Comparison of ENCODE assay signal across 1 cellular context in the genomic region with DNA sequence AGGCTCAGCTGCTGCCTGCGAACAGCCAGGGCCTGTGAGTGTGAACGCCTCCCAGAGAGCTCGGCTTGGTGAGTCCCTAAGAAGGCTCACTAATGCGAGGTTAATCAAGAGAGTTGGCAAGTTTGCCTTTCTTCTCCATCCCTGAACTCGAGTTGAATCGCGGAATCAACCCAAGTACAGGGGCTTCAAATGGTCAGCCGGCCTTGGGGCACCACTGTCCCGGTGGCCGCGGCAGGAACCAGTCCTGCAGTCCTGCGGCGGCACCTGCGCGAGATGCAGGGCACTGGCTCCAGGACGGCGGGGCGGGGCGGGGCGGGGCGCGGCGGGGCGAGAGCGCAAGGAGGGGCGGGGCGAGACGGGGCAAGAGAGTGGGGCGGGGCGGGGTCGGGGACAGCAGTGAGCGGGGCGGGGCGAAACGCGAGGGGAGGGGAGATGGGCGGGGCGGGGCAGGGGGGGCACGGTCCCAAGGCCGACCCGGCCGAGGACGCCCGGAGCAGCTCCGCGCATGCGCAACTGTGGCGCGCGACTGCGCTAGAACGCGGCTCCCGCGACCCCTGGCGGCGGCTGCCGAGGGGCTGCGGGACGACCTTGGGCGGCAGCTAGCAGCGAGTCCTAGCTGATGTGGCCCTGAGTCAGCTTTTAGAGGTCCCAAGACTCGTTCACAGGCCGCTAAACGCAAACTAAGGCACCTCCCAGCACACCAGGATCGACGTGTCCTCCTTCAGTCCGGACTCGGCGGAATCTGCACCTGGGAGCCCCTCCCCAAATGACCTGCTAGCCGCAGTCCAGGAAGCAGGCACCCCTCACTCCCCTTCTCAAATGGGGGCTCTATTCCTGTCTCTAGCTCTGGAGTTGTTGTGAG.
TF ChIP-seq lines count a peak whose summit lies in the region.

No MANE protein-coding gene starts in this region.

TF ChIP-seq in HepG2, 621 proteins besides CTCF, POLR2A, EP300 and RAD21 (continued from another document and continues in another):
- TF ChIP-seq, protein P1, sequence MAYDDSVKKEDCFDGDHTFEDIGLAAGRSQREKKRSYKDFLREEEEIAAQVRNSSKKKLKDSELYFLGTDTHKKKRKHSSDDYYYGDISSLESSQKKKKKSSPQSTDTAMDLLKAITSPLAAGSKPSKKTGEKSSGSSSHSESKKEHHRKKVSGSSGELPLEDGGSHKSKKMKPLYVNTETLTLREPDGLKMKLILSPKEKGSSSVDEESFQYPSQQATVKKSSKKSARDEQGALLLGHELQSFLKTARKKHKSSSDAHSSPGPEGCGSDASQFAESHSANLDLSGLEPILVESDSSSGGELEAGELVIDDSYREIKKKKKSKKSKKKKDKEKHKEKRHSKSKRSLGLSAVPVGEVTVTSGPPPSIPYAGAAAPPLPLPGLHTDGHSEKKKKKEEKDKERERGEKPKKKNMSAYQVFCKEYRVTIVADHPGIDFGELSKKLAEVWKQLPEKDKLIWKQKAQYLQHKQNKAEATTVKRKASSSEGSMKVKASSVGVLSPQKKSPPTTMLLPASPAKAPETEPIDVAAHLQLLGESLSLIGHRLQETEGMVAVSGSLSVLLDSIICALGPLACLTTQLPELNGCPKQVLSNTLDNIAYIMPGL (CRISPR knock-in tag; IDR thresholded peaks at IDR 0.05; ENCODE audit: borderline replicate concordance in 1 of 2, low read depth in 1 of 2), result peak; percentile 83 to 87
- TF ChIP-seq ZNF674 (CRISPR knock-in tag; IDR thresholded peaks at IDR 0.05; ENCODE audit: low read depth), result no peak
- no peak for TF ChIP-seq CEBPG (CRISPR knock-in tag; IDR thresholded peaks at IDR 0.05)
- no peak for TF ChIP-seq RORA (CRISPR knock-in tag; IDR thresholded peaks at IDR 0.05)
- TF ChIP-seq AGO1 (IDR thresholded peaks at IDR 0.05; ENCODE audit: low read depth, low read length, poor library complexity, severe bottlenecking), result peak; percentile 38
- TF ChIP-seq, protein P2, sequence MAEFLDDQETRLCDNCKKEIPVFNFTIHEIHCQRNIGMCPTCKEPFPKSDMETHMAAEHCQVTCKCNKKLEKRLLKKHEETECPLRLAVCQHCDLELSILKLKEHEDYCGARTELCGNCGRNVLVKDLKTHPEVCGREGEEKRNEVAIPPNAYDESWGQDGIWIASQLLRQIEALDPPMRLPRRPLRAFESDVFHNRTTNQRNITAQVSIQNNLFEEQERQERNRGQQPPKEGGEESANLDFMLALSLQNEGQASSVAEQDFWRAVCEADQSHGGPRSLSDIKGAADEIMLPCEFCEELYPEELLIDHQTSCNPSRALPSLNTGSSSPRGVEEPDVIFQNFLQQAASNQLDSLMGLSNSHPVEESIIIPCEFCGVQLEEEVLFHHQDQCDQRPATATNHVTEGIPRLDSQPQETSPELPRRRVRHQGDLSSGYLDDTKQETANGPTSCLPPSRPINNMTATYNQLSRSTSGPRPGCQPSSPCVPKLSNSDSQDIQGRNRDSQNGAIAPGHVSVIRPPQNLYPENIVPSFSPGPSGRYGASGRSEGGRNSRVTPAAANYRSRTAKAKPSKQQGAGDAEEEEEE (CRISPR knock-in tag; IDR thresholded peaks at IDR 0.05; ENCODE audit: borderline replicate concordance), result no peak
- no peak for TF ChIP-seq GZF1 (CRISPR knock-in tag; IDR thresholded peaks at IDR 0.05)
- TF ChIP-seq SRY (CRISPR knock-in tag; IDR thresholded peaks at IDR 0.05), result no peak
- no peak for TF ChIP-seq CCAR2 (optimal IDR thresholded peaks at IDR 0.05; ENCODE audit: low read depth, low read length)
- TF ChIP-seq ZKSCAN5 (CRISPR knock-in tag; IDR thresholded peaks at IDR 0.05), result no peak
- TF ChIP-seq, protein P3, sequence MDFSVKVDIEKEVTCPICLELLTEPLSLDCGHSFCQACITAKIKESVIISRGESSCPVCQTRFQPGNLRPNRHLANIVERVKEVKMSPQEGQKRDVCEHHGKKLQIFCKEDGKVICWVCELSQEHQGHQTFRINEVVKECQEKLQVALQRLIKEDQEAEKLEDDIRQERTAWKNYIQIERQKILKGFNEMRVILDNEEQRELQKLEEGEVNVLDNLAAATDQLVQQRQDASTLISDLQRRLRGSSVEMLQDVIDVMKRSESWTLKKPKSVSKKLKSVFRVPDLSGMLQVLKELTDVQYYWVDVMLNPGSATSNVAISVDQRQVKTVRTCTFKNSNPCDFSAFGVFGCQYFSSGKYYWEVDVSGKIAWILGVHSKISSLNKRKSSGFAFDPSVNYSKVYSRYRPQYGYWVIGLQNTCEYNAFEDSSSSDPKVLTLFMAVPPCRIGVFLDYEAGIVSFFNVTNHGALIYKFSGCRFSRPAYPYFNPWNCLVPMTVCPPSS (IDR thresholded peaks at IDR 0.05), result no peak
- TF ChIP-seq MAZ (IDR thresholded peaks at IDR 0.05; ENCODE audit: borderline replicate concordance, low read depth, low read length), result peak; percentile 45; the same call in 1 of the 2 replicates
- peak; percentile 70 for TF ChIP-seq MAZ (CRISPR knock-in tag; IDR thresholded peaks at IDR 0.05; ENCODE audit: low read depth)
- TF ChIP-seq, protein P4, sequence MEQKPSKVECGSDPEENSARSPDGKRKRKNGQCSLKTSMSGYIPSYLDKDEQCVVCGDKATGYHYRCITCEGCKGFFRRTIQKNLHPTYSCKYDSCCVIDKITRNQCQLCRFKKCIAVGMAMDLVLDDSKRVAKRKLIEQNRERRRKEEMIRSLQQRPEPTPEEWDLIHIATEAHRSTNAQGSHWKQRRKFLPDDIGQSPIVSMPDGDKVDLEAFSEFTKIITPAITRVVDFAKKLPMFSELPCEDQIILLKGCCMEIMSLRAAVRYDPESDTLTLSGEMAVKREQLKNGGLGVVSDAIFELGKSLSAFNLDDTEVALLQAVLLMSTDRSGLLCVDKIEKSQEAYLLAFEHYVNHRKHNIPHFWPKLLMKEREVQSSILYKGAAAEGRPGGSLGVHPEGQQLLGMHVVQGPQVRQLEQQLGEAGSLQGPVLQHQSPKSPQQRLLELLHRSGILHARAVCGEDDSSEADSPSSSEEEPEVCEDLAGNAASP (CRISPR knock-in tag; IDR thresholded peaks at IDR 0.05; ENCODE audit: borderline replicate concordance), result no peak
- TF ChIP-seq ZNF709 (CRISPR knock-in tag; IDR thresholded peaks at IDR 0.05), result no peak
- TF ChIP-seq ASH2L (IDR thresholded peaks at IDR 0.05; ENCODE audit: insufficient read length, low read depth, low read length), result peak; percentile 6
- peak; percentile 59; the same call in 1 of the 2 replicates for TF ChIP-seq ZSCAN25 (CRISPR knock-in tag; IDR thresholded peaks at IDR 0.05)
- no peak for TF ChIP-seq PCBP2 (optimal IDR thresholded peaks at IDR 0.05; ENCODE audit: low read depth, low read length, poor library complexity, severe bottlenecking)
- TF ChIP-seq FLYWCH1 (CRISPR knock-in tag; IDR thresholded peaks at IDR 0.05), result no peak
- TF ChIP-seq FOXO1 (CRISPR knock-in tag; IDR thresholded peaks at IDR 0.05), result peak; percentile 64
- TF ChIP-seq, protein P5, sequence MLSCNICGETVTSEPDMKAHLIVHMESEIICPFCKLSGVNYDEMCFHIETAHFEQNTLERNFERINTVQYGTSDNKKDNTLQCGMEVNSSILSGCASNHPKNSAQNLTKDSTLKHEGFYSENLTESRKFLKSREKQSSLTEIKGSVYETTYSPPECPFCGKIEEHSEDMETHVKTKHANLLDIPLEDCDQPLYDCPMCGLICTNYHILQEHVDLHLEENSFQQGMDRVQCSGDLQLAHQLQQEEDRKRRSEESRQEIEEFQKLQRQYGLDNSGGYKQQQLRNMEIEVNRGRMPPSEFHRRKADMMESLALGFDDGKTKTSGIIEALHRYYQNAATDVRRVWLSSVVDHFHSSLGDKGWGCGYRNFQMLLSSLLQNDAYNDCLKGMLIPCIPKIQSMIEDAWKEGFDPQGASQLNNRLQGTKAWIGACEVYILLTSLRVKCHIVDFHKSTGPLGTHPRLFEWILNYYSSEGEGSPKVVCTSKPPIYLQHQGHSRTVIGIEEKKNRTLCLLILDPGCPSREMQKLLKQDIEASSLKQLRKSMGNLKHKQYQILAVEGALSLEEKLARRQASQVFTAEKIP (CRISPR knock-in tag; IDR thresholded peaks at IDR 0.05; ENCODE audit: borderline replicate concordance), result no peak
- no peak for TF ChIP-seq EED (CRISPR knock-in tag; IDR thresholded peaks at IDR 0.05)
- TF ChIP-seq, protein P6, sequence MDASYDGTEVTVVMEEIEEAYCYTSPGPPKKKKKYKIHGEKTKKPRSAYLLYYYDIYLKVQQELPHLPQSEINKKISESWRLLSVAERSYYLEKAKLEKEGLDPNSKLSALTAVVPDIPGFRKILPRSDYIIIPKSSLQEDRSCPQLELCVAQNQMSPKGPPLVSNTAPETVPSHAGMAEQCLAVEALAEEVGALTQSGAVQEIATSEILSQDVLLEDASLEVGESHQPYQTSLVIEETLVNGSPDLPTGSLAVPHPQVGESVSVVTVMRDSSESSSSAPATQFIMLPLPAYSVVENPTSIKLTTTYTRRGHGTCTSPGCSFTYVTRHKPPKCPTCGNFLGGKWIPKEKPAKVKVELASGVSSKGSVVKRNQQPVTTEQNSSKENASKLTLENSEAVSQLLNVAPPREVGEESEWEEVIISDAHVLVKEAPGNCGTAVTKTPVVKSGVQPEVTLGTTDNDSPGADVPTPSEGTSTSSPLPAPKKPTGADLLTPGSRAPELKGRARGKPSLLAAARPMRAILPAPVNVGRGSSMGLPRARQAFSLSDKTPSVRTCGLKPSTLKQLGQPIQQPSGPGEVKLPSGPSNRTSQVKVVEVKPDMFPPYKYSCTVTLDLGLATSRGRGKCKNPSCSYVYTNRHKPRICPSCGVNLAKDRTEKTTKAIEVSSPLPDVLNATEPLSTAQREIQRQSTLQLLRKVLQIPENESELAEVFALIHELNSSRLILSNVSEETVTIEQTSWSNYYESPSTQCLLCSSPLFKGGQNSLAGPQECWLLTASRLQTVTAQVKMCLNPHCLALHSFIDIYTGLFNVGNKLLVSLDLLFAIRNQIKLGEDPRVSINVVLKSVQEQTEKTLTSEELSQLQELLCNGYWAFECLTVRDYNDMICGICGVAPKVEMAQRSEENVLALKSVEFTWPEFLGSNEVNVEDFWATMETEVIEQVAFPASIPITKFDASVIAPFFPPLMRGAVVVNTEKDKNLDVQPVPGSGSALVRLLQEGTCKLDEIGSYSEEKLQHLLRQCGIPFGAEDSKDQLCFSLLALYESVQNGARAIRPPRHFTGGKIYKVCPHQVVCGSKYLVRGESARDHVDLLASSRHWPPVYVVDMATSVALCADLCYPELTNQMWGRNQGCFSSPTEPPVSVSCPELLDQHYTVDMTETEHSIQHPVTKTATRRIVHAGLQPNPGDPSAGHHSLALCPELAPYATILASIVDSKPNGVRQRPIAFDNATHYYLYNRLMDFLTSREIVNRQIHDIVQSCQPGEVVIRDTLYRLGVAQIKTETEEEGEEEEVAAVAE (CRISPR knock-in tag; IDR thresholded peaks at IDR 0.05; ENCODE audit: borderline replicate concordance), result no peak
- TF ChIP-seq REL (CRISPR knock-in tag; conservative IDR thresholded peaks at IDR 0.05), result no peak
- TF ChIP-seq, protein P7, sequence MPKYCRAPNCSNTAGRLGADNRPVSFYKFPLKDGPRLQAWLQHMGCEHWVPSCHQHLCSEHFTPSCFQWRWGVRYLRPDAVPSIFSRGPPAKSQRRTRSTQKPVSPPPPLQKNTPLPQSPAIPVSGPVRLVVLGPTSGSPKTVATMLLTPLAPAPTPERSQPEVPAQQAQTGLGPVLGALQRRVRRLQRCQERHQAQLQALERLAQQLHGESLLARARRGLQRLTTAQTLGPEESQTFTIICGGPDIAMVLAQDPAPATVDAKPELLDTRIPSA (CRISPR knock-in tag; IDR thresholded peaks at IDR 0.05; ENCODE audit: borderline replicate concordance), result no peak
- TF ChIP-seq, protein P8, sequence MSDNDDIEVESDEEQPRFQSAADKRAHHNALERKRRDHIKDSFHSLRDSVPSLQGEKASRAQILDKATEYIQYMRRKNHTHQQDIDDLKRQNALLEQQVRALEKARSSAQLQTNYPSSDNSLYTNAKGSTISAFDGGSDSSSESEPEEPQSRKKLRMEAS (IDR thresholded peaks at IDR 0.05), result no peak
- TF ChIP-seq ZBTB38 (CRISPR knock-in tag; IDR thresholded peaks at IDR 0.05), result no peak
- TF ChIP-seq, protein P9, sequence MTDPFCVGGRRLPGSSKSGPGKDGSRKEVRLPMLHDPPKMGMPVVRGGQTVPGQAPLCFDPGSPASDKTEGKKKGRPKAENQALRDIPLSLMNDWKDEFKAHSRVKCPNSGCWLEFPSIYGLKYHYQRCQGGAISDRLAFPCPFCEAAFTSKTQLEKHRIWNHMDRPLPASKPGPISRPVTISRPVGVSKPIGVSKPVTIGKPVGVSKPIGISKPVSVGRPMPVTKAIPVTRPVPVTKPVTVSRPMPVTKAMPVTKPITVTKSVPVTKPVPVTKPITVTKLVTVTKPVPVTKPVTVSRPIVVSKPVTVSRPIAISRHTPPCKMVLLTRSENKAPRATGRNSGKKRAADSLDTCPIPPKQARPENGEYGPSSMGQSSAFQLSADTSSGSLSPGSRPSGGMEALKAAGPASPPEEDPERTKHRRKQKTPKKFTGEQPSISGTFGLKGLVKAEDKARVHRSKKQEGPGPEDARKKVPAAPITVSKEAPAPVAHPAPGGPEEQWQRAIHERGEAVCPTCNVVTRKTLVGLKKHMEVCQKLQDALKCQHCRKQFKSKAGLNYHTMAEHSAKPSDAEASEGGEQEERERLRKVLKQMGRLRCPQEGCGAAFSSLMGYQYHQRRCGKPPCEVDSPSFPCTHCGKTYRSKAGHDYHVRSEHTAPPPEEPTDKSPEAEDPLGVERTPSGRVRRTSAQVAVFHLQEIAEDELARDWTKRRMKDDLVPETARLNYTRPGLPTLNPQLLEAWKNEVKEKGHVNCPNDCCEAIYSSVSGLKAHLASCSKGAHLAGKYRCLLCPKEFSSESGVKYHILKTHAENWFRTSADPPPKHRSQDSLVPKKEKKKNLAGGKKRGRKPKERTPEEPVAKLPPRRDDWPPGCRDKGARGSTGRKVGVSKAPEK (CRISPR knock-in tag; IDR thresholded peaks at IDR 0.05; ENCODE audit: borderline replicate concordance), result no peak
- no peak for TF ChIP-seq ZNF567 (CRISPR knock-in tag; IDR thresholded peaks at IDR 0.05; ENCODE audit: borderline replicate concordance)
- TF ChIP-seq TARDBP (CRISPR knock-in tag; IDR thresholded peaks at IDR 0.05), result no peak
- no peak for TF ChIP-seq PPARG (CRISPR knock-in tag; conservative IDR thresholded peaks at IDR 0.05)
- no peak for TF ChIP-seq DNMT1 (CRISPR knock-in tag; IDR thresholded peaks at IDR 0.05)
- no peak for TF ChIP-seq SETDB1 (CRISPR knock-in tag; IDR thresholded peaks at IDR 0.05; ENCODE audit: borderline replicate concordance)
- TF ChIP-seq, protein P10, sequence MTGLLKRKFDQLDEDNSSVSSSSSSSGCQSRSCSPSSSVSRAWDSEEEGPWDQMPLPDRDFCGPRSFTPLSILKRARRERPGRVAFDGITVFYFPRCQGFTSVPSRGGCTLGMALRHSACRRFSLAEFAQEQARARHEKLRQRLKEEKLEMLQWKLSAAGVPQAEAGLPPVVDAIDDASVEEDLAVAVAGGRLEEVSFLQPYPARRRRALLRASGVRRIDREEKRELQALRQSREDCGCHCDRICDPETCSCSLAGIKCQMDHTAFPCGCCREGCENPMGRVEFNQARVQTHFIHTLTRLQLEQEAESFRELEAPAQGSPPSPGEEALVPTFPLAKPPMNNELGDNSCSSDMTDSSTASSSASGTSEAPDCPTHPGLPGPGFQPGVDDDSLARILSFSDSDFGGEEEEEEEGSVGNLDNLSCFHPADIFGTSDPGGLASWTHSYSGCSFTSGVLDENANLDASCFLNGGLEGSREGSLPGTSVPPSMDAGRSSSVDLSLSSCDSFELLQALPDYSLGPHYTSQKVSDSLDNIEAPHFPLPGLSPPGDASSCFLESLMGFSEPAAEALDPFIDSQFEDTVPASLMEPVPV (CRISPR knock-in tag; IDR thresholded peaks at IDR 0.05), result no peak
- TF ChIP-seq, protein P11, sequence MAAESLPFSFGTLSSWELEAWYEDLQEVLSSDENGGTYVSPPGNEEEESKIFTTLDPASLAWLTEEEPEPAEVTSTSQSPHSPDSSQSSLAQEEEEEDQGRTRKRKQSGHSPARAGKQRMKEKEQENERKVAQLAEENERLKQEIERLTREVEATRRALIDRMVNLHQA (CRISPR knock-in tag; IDR thresholded peaks at IDR 0.05), result no peak
- TF ChIP-seq, protein P12, sequence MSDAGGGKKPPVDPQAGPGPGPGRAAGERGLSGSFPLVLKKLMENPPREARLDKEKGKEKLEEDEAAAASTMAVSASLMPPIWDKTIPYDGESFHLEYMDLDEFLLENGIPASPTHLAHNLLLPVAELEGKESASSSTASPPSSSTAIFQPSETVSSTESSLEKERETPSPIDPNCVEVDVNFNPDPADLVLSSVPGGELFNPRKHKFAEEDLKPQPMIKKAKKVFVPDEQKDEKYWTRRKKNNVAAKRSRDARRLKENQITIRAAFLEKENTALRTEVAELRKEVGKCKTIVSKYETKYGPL (CRISPR knock-in tag; IDR thresholded peaks at IDR 0.05), result no peak
